Comparison of ENCODE assay signal across 9 cellular contexts in the genomic region with DNA sequence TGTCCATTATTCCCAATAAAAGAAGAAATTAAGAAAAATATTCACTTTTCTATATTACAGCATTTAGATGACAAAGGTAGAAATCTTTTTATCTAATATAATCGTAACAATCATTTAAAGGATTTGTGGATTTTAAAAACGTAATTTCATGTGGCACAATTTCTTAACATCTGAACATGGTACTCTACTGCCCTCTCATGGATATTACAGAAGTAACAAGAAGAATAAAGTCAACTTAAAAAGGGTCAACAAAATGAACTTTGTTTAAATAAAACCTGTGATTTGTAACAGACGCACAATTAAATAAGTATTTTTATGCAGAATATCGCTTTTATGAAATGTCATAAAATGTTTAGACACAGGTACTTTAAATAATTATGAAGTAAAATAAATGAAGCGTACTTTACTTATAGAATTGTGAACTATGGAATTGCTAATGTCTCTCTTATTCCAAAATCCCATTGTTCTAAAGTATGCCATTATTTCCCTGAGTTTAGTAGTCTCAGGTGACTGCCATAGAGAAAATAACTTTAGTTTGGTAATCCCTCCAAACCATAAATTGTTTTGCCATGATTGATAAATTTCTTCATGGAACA.
DNase-seq lines count a peak whose midpoint lies in the region; ATAC-seq, FAIRE-seq and TF ChIP-seq lines count a peak whose summit lies in the region.
"Had no signal": no experiment of that assay in that cellular context is flagged by ENCODE, and none has a peak within 500 bp of the region (broad histone marks: within the 10 kb centered on the region; RNA-seq: fewer than 3 reads in every experiment).

No MANE protein-coding gene starts in this region.

- intact Hi-C loops in thyroid gland (cut with DNase I): no loop called here

- FAIRE-seq in frontal cortex (lab: Jason Lieb, UNC): peak; percentile 98

- no peak overlapping the region for H3K27ac ChIP-seq in thyroid gland
- H3K27ac ChIP-seq: epithelial cell of prostate had no signal

- POLR2A ChIA-PET in HEK293T (lab: Yijun Ruan, JAX): no interaction called here

- WGBS in thyroid gland, 2 donors: 30% methylated on average over 5 of the region's 5 CpGs

- no peaks in the 10 kb centered on the region for H3K27me3 ChIP-seq in thyroid gland

- peak; percentile 15 for DNase-seq in AG09319 (ENCODE audit: extremely low read depth, low read depth)
- DNase-seq in HEK293T (ENCODE audit: extremely low spot score): peak; percentile 7
- DNase-seq in SHP77 treated with DMSO at 0.1 percent for 48 hours (lab: John Stamatoyannopoulos, UW): peak; percentile 6
- DNase-seq in frontal cortex (ENCODE audit: low spot score in 2 of 2): peak in 1 of 2 donors; percentile 2
- no peak for DNase-seq in thyroid gland
- no peak for DNase-seq in hepatic stellate cell (ENCODE audit: low spot score)

- H3K36me3 ChIP-seq in thyroid gland: no peaks in the 10 kb centered on the region

- CTCF ChIA-PET in HEK293T (lab: Yijun Ruan, JAX): no interaction called here

- ATAC-seq in HG03378 (IDR thresholded peaks at IDR 0.05; ENCODE audit: unreplicated experiment): no peak
- no peak for ATAC-seq in GM19452 (IDR thresholded peaks at IDR 0.05; ENCODE audit: unreplicated experiment)

- TF ChIP-seq POLR2A in thyroid gland (IDR thresholded peaks at IDR 0.05): no peak

- no peaks in the 10 kb centered on the region for H3K9me3 ChIP-seq in thyroid gland

- no peaks in the 10 kb centered on the region for H3K4me1 ChIP-seq in thyroid gland

- TF ChIP-seq CTCF in AG09319 (IDR thresholded peaks at IDR 0.05; ENCODE audit: low read depth, low read length) (peak; percentile 52), thyroid gland (IDR thresholded peaks at IDR 0.05) (peak in 4 of 6 experiments; percentile 38 to 66 (median 58))

- no peak overlapping the region for H3K4me3 ChIP-seq in thyroid gland (replicated peaks in 1 of 3)

TF ChIP-seq in HEK293T, 16 proteins besides CTCF, POLR2A, EP300 and RAD21:
- TF ChIP-seq LEF1 (IDR thresholded peaks at IDR 0.05; ENCODE audit: borderline replicate concordance) (no peak), FOXA1 (IDR thresholded peaks at IDR 0.05) (no peak), SUZ12 (IDR thresholded peaks at IDR 0.05) (no peak), L3MBTL2 (conservative IDR thresholded peaks at IDR 0.05) (no peak), HDGF (IDR thresholded peaks at IDR 0.05; ENCODE audit: borderline replicate concordance) (no peak), ELF4 (IDR thresholded peaks at IDR 0.05) (no peak), FOXM1 (IDR thresholded peaks at IDR 0.05; ENCODE audit: borderline replicate concordance) (no peak)
- TF ChIP-seq, protein P1, sequence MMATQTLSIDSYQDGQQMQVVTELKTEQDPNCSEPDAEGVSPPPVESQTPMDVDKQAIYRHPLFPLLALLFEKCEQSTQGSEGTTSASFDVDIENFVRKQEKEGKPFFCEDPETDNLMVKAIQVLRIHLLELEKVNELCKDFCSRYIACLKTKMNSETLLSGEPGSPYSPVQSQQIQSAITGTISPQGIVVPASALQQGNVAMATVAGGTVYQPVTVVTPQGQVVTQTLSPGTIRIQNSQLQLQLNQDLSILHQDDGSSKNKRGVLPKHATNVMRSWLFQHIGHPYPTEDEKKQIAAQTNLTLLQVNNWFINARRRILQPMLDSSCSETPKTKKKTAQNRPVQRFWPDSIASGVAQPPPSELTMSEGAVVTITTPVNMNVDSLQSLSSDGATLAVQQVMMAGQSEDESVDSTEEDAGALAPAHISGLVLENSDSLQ (IDR thresholded peaks at IDR 0.05): no peak
TF ChIP-seq in HEK293T: peak in this region for 0.

Comparison
In these comparisons a context has a peak if more than half of its experiments do, and no peak if none do; other contexts are left out.
1. DNase-seq: peak in AG09319 (single experiment), HEK293T (single experiment) and SHP77 treated with DMSO at 0.1 percent for 48 hours (single experiment); none in thyroid gland (0 of 2) and hepatic stellate cell (single experiment).